Comparison of ENCODE assay signal across 22 cellular contexts in genomic region chr1:43293171-43293570, GRCh38. TPM values are rescaled to one million over a fixed set of nuclear protein-coding genes. Genes with fewer than 3 reads are reported as not detected.
DNase-seq lines count a peak whose midpoint lies in the region; ATAC-seq, FAIRE-seq and TF ChIP-seq lines count a peak whose summit lies in the region.
"Had no signal": no experiment of that assay in that cellular context is flagged by ENCODE, and none has a peak within 500 bp of the region (broad histone marks: within the 10 kb centered on the region; RNA-seq: fewer than 3 reads in every experiment).

No MANE protein-coding gene starts in this region.

- POLR2A ChIA-PET in H1 (lab: Charles Lee; ENCODE audit: partially characterized antibody) = interaction anchor here (1.0 to 2.0 kb wide), 4 partner anchors 14 to 65 kb away, joined by 3 to 7 read pairs (median 5); partner anchors contain the start of genes CDC20 and TMEM125

- no peaks in the 10 kb centered on the region for H3K36me3 Mint-ChIP-seq in stimulated activated memory B cell treated with anti-CD40 and anti-IgM and Interleukin-4, amounts not matched to agents 10 μg/mL and 1 μg/mL and 100 μg/mL, for 72 hours
- H3K36me3 Mint-ChIP-seq: CD4-positive, alpha-beta memory T cell; naive B cell had no signal

- TF ChIP-seq CTCF in H1 (IDR thresholded peaks at IDR 0.05; ENCODE audit: control extremely low read depth in 1 of 3, insufficient read depth in 1 of 3, low read depth in 1 of 3, low read length in 3 of 3) = no peak

- peak overlapping the region; percentile 3; the same call in 1 of the 2 replicates for H2BK20ac ChIP-seq in H1 (ENCODE audit: low read length)

- H3K9me3 Mint-ChIP-seq in stimulated activated naive CD8-positive, alpha-beta T cell treated with anti-CD3 and anti-CD28 coated beads, Interleukin-15, amount 100 ng/mL, for 72 hours = no peaks in the 10 kb centered on the region
- no peaks in the 10 kb centered on the region for H3K9me3 Mint-ChIP-seq in stimulated activated memory B cell treated with anti-CD40 and anti-IgM and Interleukin-4, amounts not matched to agents 10 μg/mL and 1 μg/mL and 100 μg/mL, for 72 hours
- H3K9me3 Mint-ChIP-seq: activated T-helper 17 cell treated with anti-CD3 and anti-CD28 coated beads, Interleukin-2, amount 50 U/mL, for 72 hours; CD4-positive, alpha-beta memory T cell; naive B cell had no signal

- no peaks in the 10 kb centered on the region for H3K9me3 ChIP-seq in H1 (ENCODE audit: insufficient read depth in 2 of 2, low read depth in 1 of 2, low read length in 1 of 2)
- no peaks in the 10 kb centered on the region for H3K9me3 ChIP-seq in neuronal stem cell (replicated peaks in 1 of 2; ENCODE audit: control insufficient read depth in 2 of 2, insufficient read depth in 1 of 2, low read depth in 1 of 2, low read length in 2 of 2)
- H3K9me3 ChIP-seq: adrenal gland, lower lobe of right lung had no signal

- TF ChIP-seq RAD21 in H1 (IDR thresholded peaks at IDR 0.05 in 1 of 2, conservative IDR thresholded peaks at IDR 0.05 in 1 of 2; ENCODE audit: low read depth in 2 of 2, low read length in 2 of 2) = no peak

- H3K79me1 ChIP-seq in H1 (ENCODE audit: low read depth, low read length) (no peaks in the 10 kb centered on the region), neuronal stem cell (ENCODE audit: low read depth, low read length) (no peaks in the 10 kb centered on the region)

- H3K4me2 ChIP-seq in H1 (ENCODE audit: insufficient read depth in 1 of 2, low read depth in 2 of 2, low read length in 2 of 2) (no peak overlapping the region), neuronal stem cell (ENCODE audit: insufficient read depth, low read length, poor library complexity, severe bottlenecking) (no peak overlapping the region)

- H4K8ac ChIP-seq in H1 (ENCODE audit: extremely low read depth, insufficient read depth, low read length) (no peak overlapping the region), neuronal stem cell (ENCODE audit: low read depth, low read length) (no peak overlapping the region)

- no peak for ATAC-seq in stimulated activated naive CD8-positive, alpha-beta T cell treated with anti-CD3 and anti-CD28 coated beads, Interleukin-15, amount 100 ng/mL, for 72 hours
- ATAC-seq in stimulated activated naive CD8-positive, alpha-beta T cell treated with anti-CD3 and anti-CD28 coated beads, Interleukin-15, Interleukin-2, amounts not matched to agents 100 U/mL and 50 U/mL, for 24 hours = no peak
- ATAC-seq in HG02970 (IDR thresholded peaks at IDR 0.05; ENCODE audit: low FRiP score, unreplicated experiment) (no peak), HG03565 (IDR thresholded peaks at IDR 0.05; ENCODE audit: unreplicated experiment) (no peak)
- no peak for ATAC-seq in stimulated activated memory B cell treated with anti-CD40 and anti-IgM and Interleukin-4, amounts not matched to agents 10 μg/mL and 1 μg/mL and 100 μg/mL, for 72 hours
- ATAC-seq: activated T-helper 17 cell treated with anti-CD3 and anti-CD28 coated beads, Interleukin-2, amount 50 U/mL, for 72 hours; lower lobe of right lung had no signal

- H3K27ac ChIP-seq in H1 (ENCODE audit: low read depth, low read length) = no peak overlapping the region
- no peak overlapping the region for H3K27ac ChIP-seq in neuronal stem cell (replicated peaks; ENCODE audit: low read length)
- H3K27ac ChIP-seq: adrenal gland, cardiac muscle cell, parathyroid adenoma had no signal

- peak overlapping the region; percentile 10 for H4K91ac ChIP-seq in H1 (replicated peaks; ENCODE audit: insufficient read length, low read length)
- H4K91ac ChIP-seq in neuronal stem cell (ENCODE audit: low read depth, low read length, poor library complexity) = no peak overlapping the region

- no peak overlapping the region for H2BK15ac ChIP-seq in H1 (ENCODE audit: low read length)
- H2BK15ac ChIP-seq in neuronal stem cell (ENCODE audit: low read length) = no peak overlapping the region

- no peak overlapping the region; the same call in 1 of the 2 replicates for H2BK12ac ChIP-seq in H1 (ENCODE audit: low read depth, low read length)
- H2BK12ac ChIP-seq in neuronal stem cell (ENCODE audit: low read length) = no peak overlapping the region

- peaks cover 0 to 8% (median 4%) of the 10 kb centered on the region in 4 experiments; a peak in 4 of 7 replicates for H3K4me1 ChIP-seq in H1 (replicated peaks in 1 of 4; ENCODE audit: control insufficient read depth in 3 of 4, insufficient read depth in 4 of 4, low read length in 3 of 4)
- H3K4me1 ChIP-seq in neuronal stem cell (ENCODE audit: control insufficient read depth in 2 of 2, insufficient read depth in 1 of 2, low read depth in 1 of 2, low read length in 2 of 2) = peaks cover 4 to 16% of the 10 kb centered on the region in 2 donors
- H3K4me1 ChIP-seq: parathyroid adenoma had no signal

- H4K20me1 ChIP-seq in H1 (replicated peaks in 1 of 2; ENCODE audit: control insufficient read depth in 1 of 2, insufficient read depth in 2 of 2, low read length in 2 of 2) = no peaks in the 10 kb centered on the region

- H4K5ac ChIP-seq in H1 (ENCODE audit: insufficient read length, low read depth, low read length) = no peak overlapping the region

- peaks cover 24% of the 10 kb centered on the region for H3K4me1 Mint-ChIP-seq in stimulated activated naive CD8-positive, alpha-beta T cell treated with anti-CD3 and anti-CD28 coated beads, Interleukin-15, amount 100 ng/mL, for 72 hours
- peaks cover 5% of the 10 kb centered on the region for H3K4me1 Mint-ChIP-seq in stimulated activated memory B cell treated with anti-CD40 and anti-IgM and Interleukin-4, amounts not matched to agents 10 μg/mL and 1 μg/mL and 100 μg/mL, for 72 hours
- H3K4me1 Mint-ChIP-seq: naive B cell had no signal

- H2BK120ac ChIP-seq in H1 (replicated peaks; ENCODE audit: low read depth, low read length) (no peak overlapping the region), neuronal stem cell (ENCODE audit: low read depth, low read length) (no peak overlapping the region)

- CTCF ChIA-PET in H1 (lab: Charles Lee; ENCODE audit: partially characterized antibody) = interaction anchor here (0.9 to 3.1 kb wide), 6 partner anchors 8 to 121 kb away, joined by 3 to 26 read pairs (median 4); partner anchors contain the start of gene C1orf210

- H2AK5ac ChIP-seq in H1 (ENCODE audit: low read depth, low read length) (no peak overlapping the region), neuronal stem cell (ENCODE audit: low read depth, low read length) (peak overlapping the region; percentile 13)

- H3K27ac Mint-ChIP-seq in stimulated activated naive CD8-positive, alpha-beta T cell treated with anti-CD3 and anti-CD28 coated beads, Interleukin-15, amount 100 ng/mL, for 72 hours = peak overlapping the region; percentile 62 to 79
- H3K27ac Mint-ChIP-seq in stimulated activated memory B cell treated with anti-CD40 and anti-IgM and Interleukin-4, amounts not matched to agents 10 μg/mL and 1 μg/mL and 100 μg/mL, for 72 hours = no peak overlapping the region
- H3K27ac Mint-ChIP-seq: activated T-helper 17 cell treated with anti-CD3 and anti-CD28 coated beads, Interleukin-2, amount 50 U/mL, for 72 hours had no signal

- H3K23ac ChIP-seq in H1 (ENCODE audit: insufficient read length) (no peak overlapping the region), neuronal stem cell (ENCODE audit: low read depth, low read length, poor library complexity) (no peak overlapping the region)

- H3K4ac ChIP-seq in H1 (replicated peaks; ENCODE audit: insufficient read length, low read depth, low read length) = no peak overlapping the region
- H3K4ac ChIP-seq in neuronal stem cell (ENCODE audit: low read length) = no peak overlapping the region

- no peak overlapping the region for H3K9ac ChIP-seq in H1 (replicated peaks in 1 of 4; ENCODE audit: extremely low read depth in 1 of 4, low read depth in 3 of 4, low read length in 3 of 4)
- no peak overlapping the region for H3K9ac ChIP-seq in neuronal stem cell (ENCODE audit: low read depth, low read length, poor library complexity)
- H3K9ac ChIP-seq: parathyroid adenoma had no signal

- no peaks in the 10 kb centered on the region for H3K36me3 ChIP-seq in H1 (ENCODE audit: control insufficient read depth in 2 of 4, insufficient read depth in 4 of 4, low read length in 3 of 4)
- no peaks in the 10 kb centered on the region for H3K36me3 ChIP-seq in neuronal stem cell (replicated peaks in 1 of 2; ENCODE audit: control insufficient read depth in 2 of 2, insufficient read depth in 2 of 2, low read length in 2 of 2)
- H3K36me3 ChIP-seq: adrenal gland, cardiac muscle cell, lower lobe of right lung had no signal

- no peak for TF ChIP-seq EP300 in H1 (IDR thresholded peaks at IDR 0.05; ENCODE audit: borderline replicate concordance in 1 of 2, low read depth in 2 of 2, low read length in 2 of 2)

- no peak for FAIRE-seq in H1 (lab: Jason Lieb, UNC)

- H3K14ac ChIP-seq in H1 (ENCODE audit: insufficient read length) = no peak overlapping the region
- no peak overlapping the region for H3K14ac ChIP-seq in neuronal stem cell (ENCODE audit: low read length)

- H3K79me2 ChIP-seq in H1 (ENCODE audit: control insufficient read depth in 1 of 2, insufficient read depth in 2 of 2, low read length in 2 of 2) = no peaks in the 10 kb centered on the region
- H3K79me2 ChIP-seq: parathyroid adenoma had no signal

- WGBS in H1 (ENCODE audit: extremely low coverage in 1 of 2, insufficient coverage in 1 of 2, insufficient read length in 1 of 2, insufficient replicate concordance in 2 of 2, low coverage in 1 of 2, low lambda C conversion rate in 2 of 2, missing lambda C conversion rate in 1 of 2), 2 experiments = 68% methylated on average over 2 of the region's 2 CpGs; no CpG with 5 or more reads in 1 of the 2 experiments
- WGBS in neuronal stem cell (ENCODE audit: extremely low coverage in 2 of 2, insufficient read length in 2 of 2, insufficient replicate concordance in 1 of 2), 2 donors = no CpG with 5 or more reads among the region's 2 CpGs

- H2BK5ac ChIP-seq in H1 (ENCODE audit: low read depth, low read length) = no peak overlapping the region
- H2BK5ac ChIP-seq in neuronal stem cell (ENCODE audit: low read length) = no peak overlapping the region

- no peaks in the 10 kb centered on the region; the same call in 1 of the 2 replicates for H3K23me2 ChIP-seq in H1 (ENCODE audit: low read depth, low read length)

- no peak for TF ChIP-seq POLR2A in H1 (IDR thresholded peaks at IDR 0.05; ENCODE audit: control extremely low read depth in 1 of 2, low read depth in 2 of 2, low read length in 2 of 2)

- H3K18ac ChIP-seq in H1 (ENCODE audit: extremely low read depth, low read length) (no peak overlapping the region), neuronal stem cell (ENCODE audit: low read length) (no peak overlapping the region)

- no peaks in the 10 kb centered on the region for H3K27me3 Mint-ChIP-seq in stimulated activated naive CD8-positive, alpha-beta T cell treated with anti-CD3 and anti-CD28 coated beads, Interleukin-15, amount 100 ng/mL, for 72 hours
- no peaks in the 10 kb centered on the region for H3K27me3 Mint-ChIP-seq in stimulated activated memory B cell treated with anti-CD40 and anti-IgM and Interleukin-4, amounts not matched to agents 10 μg/mL and 1 μg/mL and 100 μg/mL, for 72 hours
- H3K27me3 Mint-ChIP-seq: activated T-helper 17 cell treated with anti-CD3 and anti-CD28 coated beads, Interleukin-2, amount 50 U/mL, for 72 hours; CD4-positive, alpha-beta memory T cell; naive B cell had no signal

- DNase-seq in stimulated activated naive CD8-positive, alpha-beta T cell treated with anti-CD3 and anti-CD28 coated beads, Interleukin-15, amount 100 ng/mL, for 72 hours = no peak
- DNase-seq in stimulated activated naive CD8-positive, alpha-beta T cell treated with anti-CD3 and anti-CD28 coated beads, Interleukin-15, Interleukin-2, amounts not matched to agents 100 U/mL and 50 U/mL, for 24 hours = no peak
- DNase-seq in H1 (ENCODE audit: low read depth in 1 of 2, low spot score in 2 of 2) (no peak), neuronal stem cell (ENCODE audit: low spot score) (no peak), RKO (ENCODE audit: low spot score) (no peak)
- DNase-seq: activated CD4-positive, alpha-beta T cell treated with anti-CD3 and anti-CD28 coated beads for 1 hour; adrenal gland; CD4-positive, alpha-beta memory T cell; lower lobe of right lung; naive B cell; NCI-H1930; NK-92 treated with Interleukin-12 subunit alpha and Interleukin-12 subunit beta, amount 100 ng/mL, for 24 hours; RPMI8226; stimulated activated CD4-positive, alpha-beta T cell treated with anti-CD3 and anti-CD28 coated beads, Interleukin-2, amount 100 ng/mL, for 48 hours had no signal

- H3K4me3 Mint-ChIP-seq in stimulated activated naive CD8-positive, alpha-beta T cell treated with anti-CD3 and anti-CD28 coated beads, Interleukin-15, amount 100 ng/mL, for 72 hours = no peak overlapping the region
- no peak overlapping the region for H3K4me3 Mint-ChIP-seq in stimulated activated memory B cell treated with anti-CD40 and anti-IgM and Interleukin-4, amounts not matched to agents 10 μg/mL and 1 μg/mL and 100 μg/mL, for 72 hours
- H3K4me3 Mint-ChIP-seq: activated T-helper 17 cell treated with anti-CD3 and anti-CD28 coated beads, Interleukin-2, amount 50 U/mL, for 72 hours; CD4-positive, alpha-beta memory T cell; naive B cell had no signal

- H3K56ac ChIP-seq in H1 (replicated peaks; ENCODE audit: insufficient read length, low read depth, low read length) = no peak overlapping the region

- H2AFZ ChIP-seq in H1 (ENCODE audit: low read length) = no peak overlapping the region
- no peak overlapping the region for H2AFZ ChIP-seq in neuronal stem cell (ENCODE audit: low read length)
- H2AFZ ChIP-seq: parathyroid adenoma had no signal

- H3K4me3 ChIP-seq in H1 (ENCODE audit: extremely low read depth in 1 of 4, insufficient read depth in 2 of 4, low read depth in 3 of 4, low read length in 4 of 4) (no peak overlapping the region), neuronal stem cell (ENCODE audit: low read length in 2 of 2) (no peak overlapping the region)
- H3K4me3 ChIP-seq: adrenal gland, cardiac muscle cell, lower lobe of right lung had no signal

- H3K27me3 ChIP-seq in H1 (replicated peaks in 1 of 4; ENCODE audit: control insufficient read depth in 3 of 4, extremely low read depth in 1 of 4, insufficient read depth in 3 of 4, low read length in 3 of 4) (no peaks in the 10 kb centered on the region), neuronal stem cell (ENCODE audit: control insufficient read depth in 3 of 3, insufficient read depth in 3 of 3, low read depth in 1 of 3, low read length in 3 of 3) (peaks cover 0 to 14% (median 2%) of the 10 kb centered on the region in 3 experiments)
- H3K27me3 ChIP-seq: adrenal gland, cardiac muscle cell had no signal

RNA-seq across cellular contexts. Expression of gene TIE1, which starts 7.6 kb away (rescaled TPM):
- total RNA-seq in H1 (2021; fragmentation: NEBNext Ultra II Directional; extraction: Animal tissue kit (Norgen Biotek cat#: 25700)) = 2.2 and 2.7 TPM in 2 replicates
- 0.74 and 1.5 TPM in 2 replicates for polyA plus RNA-seq in H1 (2011; rRNA removed)
- polyA plus RNA-seq in H1 (2011; cell fraction: cytosol; rRNA removed) = 1.2 TPM
- 3.8 TPM for polyA plus RNA-seq in H1 (2011; cell fraction: nucleus; rRNA removed)
- polyA plus RNA-seq in H1 (2012, experiment 1 of 2) = 1.1 to 1.7 TPM (median 1.6 TPM) in 4 replicates
- 1.4 TPM for polyA plus RNA-seq in H1 (2012, experiment 2 of 2)
- polyA plus RNA-seq in H1 (2013, experiment 1 of 2) = 5.6 TPM
- 4.5 TPM for polyA plus RNA-seq in H1 (2013, experiment 2 of 2)
- polyA minus RNA-seq in H1 (2011; rRNA and poly(A)+ RNA removed) = 1.7 and 1.9 TPM in 2 replicates
- polyA minus RNA-seq in H1 (2011; cell fraction: cytosol; rRNA and poly(A)+ RNA removed) = 5.9 TPM
- polyA minus RNA-seq in H1 (2011; cell fraction: nucleus; rRNA and poly(A)+ RNA removed) = 3.0 TPM
- polyA plus RNA-seq in neuronal stem cell (2013, experiment 1 of 2) = 0.10 TPM
- polyA plus RNA-seq in neuronal stem cell (2013, experiment 2 of 2) = 0.14 TPM
- total RNA-seq: CD4-positive, alpha-beta memory T cell had no signal
- polyA plus RNA-seq: cardiac muscle cell; CD4-positive, alpha-beta memory T cell had no signal

RNA-seq across cellular contexts. Expression of gene C1orf210, which starts 7.8 kb away (rescaled TPM):
- total RNA-seq in H1 (2021; fragmentation: NEBNext Ultra II Directional; extraction: Animal tissue kit (Norgen Biotek cat#: 25700)) = 10.6 and 12.0 TPM in 2 replicates
- 27.9 and 29.9 TPM in 2 replicates for polyA plus RNA-seq in H1 (2011; rRNA removed)
- polyA plus RNA-seq in H1 (2011; cell fraction: cytosol; rRNA removed) = 25.0 TPM
- 10.0 TPM for polyA plus RNA-seq in H1 (2011; cell fraction: nucleus; rRNA removed)
- polyA plus RNA-seq in H1 (2012, experiment 1 of 2) = 10.1 to 12.6 TPM (median 10.7 TPM) in 4 replicates
- polyA plus RNA-seq in H1 (2012, experiment 2 of 2) = 13.0 TPM
- 13.8 TPM for polyA plus RNA-seq in H1 (2013, experiment 1 of 2)
- 16.0 TPM for polyA plus RNA-seq in H1 (2013, experiment 2 of 2)
- polyA minus RNA-seq in H1 (2011; rRNA and poly(A)+ RNA removed) = 14.1 and 15.4 TPM in 2 replicates
- polyA minus RNA-seq in H1 (2011; cell fraction: cytosol; rRNA and poly(A)+ RNA removed) = 5.4 TPM
- polyA minus RNA-seq in H1 (2011; cell fraction: nucleus; rRNA and poly(A)+ RNA removed) = 5.0 TPM
- polyA plus RNA-seq in neuronal stem cell (2013, experiment 1 of 2) = 0.03 TPM
- polyA plus RNA-seq in neuronal stem cell (2013, experiment 2 of 2) = 0.10 TPM
- total RNA-seq: activated T-helper 17 cell treated with anti-CD3 and anti-CD28 coated beads, Interleukin-2, amount 50 U/mL, for 72 hours; adrenal gland; CD4-positive, alpha-beta memory T cell; dermis microvascular lymphatic vessel endothelial cell had no signal
- polyA plus RNA-seq: adrenal gland; AG04450; cardiac muscle cell; CD4-positive, alpha-beta memory T cell had no signal

RNA-seq across cellular contexts. Expression of gene TMEM125, which starts 23.4 kb away (rescaled TPM):
- total RNA-seq in H1 (2021; fragmentation: NEBNext Ultra II Directional; extraction: Animal tissue kit (Norgen Biotek cat#: 25700)) = 24.6 and 26.5 TPM in 2 replicates
- 46.7 and 54.2 TPM in 2 replicates for polyA plus RNA-seq in H1 (2011; rRNA removed)
- 46.6 TPM for polyA plus RNA-seq in H1 (2011; cell fraction: cytosol; rRNA removed)
- polyA plus RNA-seq in H1 (2011; cell fraction: nucleus; rRNA removed) = 76.7 TPM
- 14.5 to 42.9 TPM (median 25.8 TPM) in 4 replicates for polyA plus RNA-seq in H1 (2012, experiment 1 of 2)
- 26.3 TPM for polyA plus RNA-seq in H1 (2012, experiment 2 of 2)
- polyA plus RNA-seq in H1 (2013, experiment 1 of 2) = 15.4 TPM
- polyA plus RNA-seq in H1 (2013, experiment 2 of 2) = 16.1 TPM
- polyA minus RNA-seq in H1 (2011; rRNA and poly(A)+ RNA removed) = 22.8 and 31.0 TPM in 2 replicates
- polyA minus RNA-seq in H1 (2011; cell fraction: cytosol; rRNA and poly(A)+ RNA removed) = 25.0 TPM
- polyA minus RNA-seq in H1 (2011; cell fraction: nucleus; rRNA and poly(A)+ RNA removed) = 20.6 TPM
- 0.25 TPM for polyA plus RNA-seq in neuronal stem cell (2013, experiment 1 of 2)
- polyA plus RNA-seq in neuronal stem cell (2013, experiment 2 of 2) = 0.21 TPM
- total RNA-seq: activated T-helper 17 cell treated with anti-CD3 and anti-CD28 coated beads, Interleukin-2, amount 50 U/mL, for 72 hours; CD4-positive, alpha-beta memory T cell; dermis microvascular lymphatic vessel endothelial cell had no signal
- polyA plus RNA-seq: AG04450; CD4-positive, alpha-beta memory T cell had no signal

RNA-seq across cellular contexts. Expression of gene MPL, which starts 44.4 kb away (rescaled TPM):
- total RNA-seq in H1 (2021; fragmentation: NEBNext Ultra II Directional; extraction: Animal tissue kit (Norgen Biotek cat#: 25700)) = not detected in 2 replicates
- 0.08 and 0.11 TPM in 2 replicates for polyA plus RNA-seq in H1 (2011; rRNA removed)
- not detected for polyA plus RNA-seq in H1 (2011; cell fraction: cytosol; rRNA removed)
- 0.07 TPM for polyA plus RNA-seq in H1 (2011; cell fraction: nucleus; rRNA removed)
- 0.27 to 0.55 TPM (median 0.43 TPM) in 3 of 4 replicates, not detected in the other for polyA plus RNA-seq in H1 (2012, experiment 1 of 2)
- not detected for polyA plus RNA-seq in H1 (2012, experiment 2 of 2)
- 0.04 TPM for polyA plus RNA-seq in H1 (2013, experiment 1 of 2)
- 0.09 TPM for polyA plus RNA-seq in H1 (2013, experiment 2 of 2)
- 0.15 TPM in 1 of 2 replicates, not detected in the other for polyA minus RNA-seq in H1 (2011; rRNA and poly(A)+ RNA removed)
- polyA minus RNA-seq in H1 (2011; cell fraction: cytosol; rRNA and poly(A)+ RNA removed) = not detected
- not detected for polyA minus RNA-seq in H1 (2011; cell fraction: nucleus; rRNA and poly(A)+ RNA removed)
- not detected for polyA plus RNA-seq in neuronal stem cell (2013, experiment 1 of 2)
- polyA plus RNA-seq in neuronal stem cell (2013, experiment 2 of 2) = not detected
- total RNA-seq: activated T-helper 17 cell treated with anti-CD3 and anti-CD28 coated beads, Interleukin-2, amount 50 U/mL, for 72 hours; cardiac muscle cell; CD4-positive, alpha-beta memory T cell had no signal
- polyA plus RNA-seq: AG04450; cardiac muscle cell; CD4-positive, alpha-beta memory T cell had no signal
